In the genomic region with DNA sequence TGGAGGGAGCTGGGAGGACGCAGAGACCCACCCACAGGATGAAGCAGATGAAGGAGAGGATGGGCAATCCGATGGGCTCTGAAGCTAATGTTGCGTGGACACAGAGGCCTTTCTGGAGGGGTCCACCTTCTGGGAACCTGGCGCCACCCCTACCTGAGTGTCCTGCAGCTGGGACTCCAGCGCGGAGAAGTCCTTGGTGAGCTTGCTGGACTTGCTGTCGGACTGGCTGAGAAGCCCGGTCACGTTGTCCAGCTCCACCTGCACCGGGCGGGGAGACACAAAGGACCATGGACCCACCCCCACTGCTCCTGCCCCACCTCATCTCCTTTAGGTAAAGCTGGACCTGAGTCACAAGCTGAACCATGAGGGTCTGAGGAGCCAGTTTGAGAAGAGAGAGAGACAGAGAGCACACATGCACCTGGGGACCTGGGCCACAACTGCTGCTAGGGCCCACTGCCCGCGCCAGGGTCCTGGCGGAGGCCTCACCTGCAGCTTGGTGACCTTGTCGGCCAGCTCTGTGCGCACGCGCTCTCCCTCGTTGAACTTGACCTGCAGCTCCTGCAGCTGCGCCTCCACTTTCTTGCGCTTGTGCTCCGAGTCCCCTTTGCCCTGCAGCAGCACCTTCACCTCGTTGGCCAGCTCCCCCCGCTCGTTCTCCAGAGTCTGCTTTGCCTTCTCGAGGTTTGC, we compare ENCODE assay signal across 15 cellular contexts. TPM values are rescaled to one million over a fixed set of nuclear protein-coding genes. Genes with fewer than 3 reads are reported as not detected.
DNase-seq lines count a peak whose midpoint lies in the region; ATAC-seq and TF ChIP-seq lines count a peak whose summit lies in the region.
"Had no signal": no experiment of that assay in that cellular context is flagged by ENCODE, and none has a peak within 500 bp of the region (broad histone marks: within the 10 kb centered on the region; RNA-seq: fewer than 3 reads in every experiment).

No MANE protein-coding gene starts in this region.

- peaks cover 76% of the 10 kb centered on the region for H3K36me3 ChIP-seq in PC-3 (ENCODE audit: low read depth, low read length)

- POLR2A ChIA-PET in PC-3 (lab: Charles Lee; ENCODE audit: unreplicated experiment) = no interaction called here

- WGBS in right cardiac atrium = 90% methylated on average over 26 of the region's 26 CpGs

- no peak overlapping the region for H2AFZ ChIP-seq in PC-3 (ENCODE audit: low read length)

- CTCF ChIA-PET in PC-3 (lab: Charles Lee) = no interaction called here

- no peak for ATAC-seq in activated naive CD8-positive, alpha-beta T cell treated with anti-CD3 and anti-CD28 coated beads, Interleukin-2, amount 50 U/mL, for 24 hours
- ATAC-seq in PC-3 (no peak), right cardiac atrium (no peak)
- ATAC-seq in stimulated activated naive B cell treated with anti-CD40 and anti-IgM and Interleukin-4, amounts not matched to agents 10 μg/mL and 1 μg/mL and 100 μg/mL, for 72 hours (replicated peaks) = no peak
- ATAC-seq: gastrocnemius medialis had no signal

- no peak overlapping the region for H3K4me2 ChIP-seq in PC-3 (ENCODE audit: low read length)

- H3K4me3 ChIP-seq in PC-3 (ENCODE audit: low read length) (no peak overlapping the region), right cardiac atrium (ENCODE audit: low read length) (no peak overlapping the region)
- H3K4me3 ChIP-seq: gastrocnemius medialis had no signal

- no peaks in the 10 kb centered on the region for H3K27me3 Mint-ChIP-seq in activated naive CD8-positive, alpha-beta T cell treated with anti-CD3 and anti-CD28 coated beads, Interleukin-2, amount 50 U/mL, for 24 hours
- no peaks in the 10 kb centered on the region for H3K27me3 Mint-ChIP-seq in activated naive CD8-positive, alpha-beta T cell treated with anti-CD3 and anti-CD28 coated beads for 36 hours
- no peaks in the 10 kb centered on the region for H3K27me3 Mint-ChIP-seq in stimulated activated naive B cell treated with anti-CD40 and anti-IgM and Interleukin-4, amounts not matched to agents 10 μg/mL and 1 μg/mL and 100 μg/mL, for 72 hours

- no peaks in the 10 kb centered on the region for H3K9me2 ChIP-seq in PC-3 (replicated peaks; ENCODE audit: low read length)

- H3K27me3 ChIP-seq in PC-3 (ENCODE audit: low read length) = no peaks in the 10 kb centered on the region
- no peaks in the 10 kb centered on the region for H3K27me3 ChIP-seq in right cardiac atrium (ENCODE audit: control insufficient read depth, insufficient read depth)
- H3K27me3 ChIP-seq: gastrocnemius medialis had no signal

- H4K20me1 ChIP-seq in PC-3 (ENCODE audit: low read length) = no peaks in the 10 kb centered on the region

- H3K79me2 ChIP-seq in PC-3 (ENCODE audit: low read length) = no peaks in the 10 kb centered on the region

- H3K9me3 Mint-ChIP-seq in activated naive CD8-positive, alpha-beta T cell treated with anti-CD3 and anti-CD28 coated beads, Interleukin-2, amount 50 U/mL, for 24 hours = no peaks in the 10 kb centered on the region
- H3K9me3 Mint-ChIP-seq in activated naive CD8-positive, alpha-beta T cell treated with anti-CD3 and anti-CD28 coated beads for 36 hours = peaks cover 5% of the 10 kb centered on the region
- H3K9me3 Mint-ChIP-seq in stimulated activated naive B cell treated with anti-CD40 and anti-IgM and Interleukin-4, amounts not matched to agents 10 μg/mL and 1 μg/mL and 100 μg/mL, for 72 hours = no peaks in the 10 kb centered on the region

- H3K4me1 ChIP-seq in PC-3 (ENCODE audit: insufficient read depth, low read length) = no peaks in the 10 kb centered on the region
- no peaks in the 10 kb centered on the region for H3K4me1 ChIP-seq in right cardiac atrium (ENCODE audit: control insufficient read depth, insufficient read depth, low read length)
- H3K4me1 ChIP-seq: gastrocnemius medialis had no signal

- peaks cover 27% of the 10 kb centered on the region for H3K4me1 Mint-ChIP-seq in activated naive CD8-positive, alpha-beta T cell treated with anti-CD3 and anti-CD28 coated beads, Interleukin-2, amount 50 U/mL, for 24 hours
- H3K4me1 Mint-ChIP-seq in activated naive CD8-positive, alpha-beta T cell treated with anti-CD3 and anti-CD28 coated beads for 36 hours = peaks cover 13% of the 10 kb centered on the region
- peaks cover 8 to 20% of the 10 kb centered on the region in 2 donors for H3K4me1 Mint-ChIP-seq in stimulated activated naive B cell treated with anti-CD40 and anti-IgM and Interleukin-4, amounts not matched to agents 10 μg/mL and 1 μg/mL and 100 μg/mL, for 72 hours

- H3K9me3 ChIP-seq in PC-3 (ENCODE audit: low read length) (no peaks in the 10 kb centered on the region), right cardiac atrium (ENCODE audit: control insufficient read depth, low read length) (no peaks in the 10 kb centered on the region)
- H3K9me3 ChIP-seq: gastrocnemius medialis had no signal

- H3K27ac ChIP-seq in PC-3 (ENCODE audit: low read length) = no peak overlapping the region
- H3K27ac ChIP-seq in right cardiac atrium (ENCODE audit: low read length) = no peak overlapping the region
- H3K27ac ChIP-seq: gastrocnemius medialis, HL-60 had no signal

- no peak overlapping the region for H3K9ac ChIP-seq in PC-3 (ENCODE audit: low read length)

- H3K27ac Mint-ChIP-seq in activated naive CD8-positive, alpha-beta T cell treated with anti-CD3 and anti-CD28 coated beads, Interleukin-2, amount 50 U/mL, for 24 hours = peak overlapping the region; percentile 39
- no peak overlapping the region for H3K27ac Mint-ChIP-seq in activated naive CD8-positive, alpha-beta T cell treated with anti-CD3 and anti-CD28 coated beads for 36 hours
- H3K27ac Mint-ChIP-seq in stimulated activated naive B cell treated with anti-CD40 and anti-IgM and Interleukin-4, amounts not matched to agents 10 μg/mL and 1 μg/mL and 100 μg/mL, for 72 hours = peak overlapping the region; percentile 79

- intact Hi-C loops in PC-3 (cut with micrococcal nuclease) = no loop called here
- intact Hi-C loops in right cardiac atrium (cut with DNase I) = no loop called here

- H3K4me3 Mint-ChIP-seq in activated naive CD8-positive, alpha-beta T cell treated with anti-CD3 and anti-CD28 coated beads, Interleukin-2, amount 50 U/mL, for 24 hours = no peak overlapping the region
- no peak overlapping the region for H3K4me3 Mint-ChIP-seq in activated naive CD8-positive, alpha-beta T cell treated with anti-CD3 and anti-CD28 coated beads for 36 hours
- no peak overlapping the region for H3K4me3 Mint-ChIP-seq in stimulated activated naive B cell treated with anti-CD40 and anti-IgM and Interleukin-4, amounts not matched to agents 10 μg/mL and 1 μg/mL and 100 μg/mL, for 72 hours

- no peak for TF ChIP-seq CTCF in PC-3 (conservative IDR thresholded peaks at IDR 0.05; ENCODE audit: low read depth, low read length)

- TSS peak; percentile 62 for BruUV-seq in PC-3 (replicated peaks; lab: Mats Ljungman, UMichigan)

- H3F3A ChIP-seq in PC-3 (ENCODE audit: low read length, unreplicated experiment) = no peaks in the 10 kb centered on the region

- DNase-seq in activated naive CD8-positive, alpha-beta T cell treated with anti-CD3 and anti-CD28 coated beads, Interleukin-2, amount 50 U/mL, for 24 hours = no peak
- DNase-seq in activated naive CD8-positive, alpha-beta T cell treated with anti-CD3 and anti-CD28 coated beads for 36 hours = no peak
- no peak for DNase-seq in PC-3
- DNase-seq in right cardiac atrium = peak in 2 of 3 donors; percentile 38 to 58
- DNase-seq in stimulated activated naive B cell treated with anti-CD40 and anti-IgM and Interleukin-4, amounts not matched to agents 10 μg/mL and 1 μg/mL and 100 μg/mL, for 72 hours = no peak
- no peak for DNase-seq in NCI-H524 treated with DMSO at 0.1 percent for 48 hours (lab: John Stamatoyannopoulos, UW)
- no peak for DNase-seq in 8988T
- DNase-seq: activated CD4-positive, alpha-beta T cell treated with anti-CD3 and anti-CD28 coated beads, Interleukin-2, amount 50 U/mL, for 4 hours; caudate nucleus; gastrocnemius medialis; KG1; NCI-H187 treated with DMSO at 0.1 percent for 48 hours; NCI-H345; NK-92 treated with Interleukin-12 subunit alpha and Interleukin-12 subunit beta, amount 100 ng/mL, for 24 hours had no signal

- peaks cover 81% of the 10 kb centered on the region for H3K36me3 Mint-ChIP-seq in activated naive CD8-positive, alpha-beta T cell treated with anti-CD3 and anti-CD28 coated beads, Interleukin-2, amount 50 U/mL, for 24 hours (ENCODE audit: low read depth)
- peaks cover 75% of the 10 kb centered on the region for H3K36me3 Mint-ChIP-seq in activated naive CD8-positive, alpha-beta T cell treated with anti-CD3 and anti-CD28 coated beads for 36 hours
- peaks cover 67 to 75% of the 10 kb centered on the region in 2 donors for H3K36me3 Mint-ChIP-seq in stimulated activated naive B cell treated with anti-CD40 and anti-IgM and Interleukin-4, amounts not matched to agents 10 μg/mL and 1 μg/mL and 100 μg/mL, for 72 hours

RNA-seq across cellular contexts. Expression of a gene that starts 40.8 kb away (rescaled TPM):
- total RNA-seq in activated naive CD8-positive, alpha-beta T cell treated with anti-CD3 and anti-CD28 coated beads for 36 hours = 10 to 100 TPM; 17.6 to 19.3 TPM
- total RNA-seq in PC-3 (2014; rRNA removed) (0.52 TPM in 1 of 2 replicates, not detected in the other), right cardiac atrium (10 to 100 TPM; 14.0 to 29.8 (median 16.9) TPM)
- 13.6 TPM for polyA plus RNA-seq in right cardiac atrium

RNA-seq across cellular contexts. Expression of a gene that starts 54.4 kb away (rescaled TPM):
- 10 to 100 TPM; 54.3 to 57.0 TPM for total RNA-seq in activated naive CD8-positive, alpha-beta T cell treated with anti-CD3 and anti-CD28 coated beads for 36 hours
- 9.7 and 15.7 TPM in 2 replicates for total RNA-seq in PC-3 (2014; rRNA removed)
- 10 to 100 TPM; 39.9 to 54.8 (median 42.9) TPM for total RNA-seq in right cardiac atrium
- polyA plus RNA-seq in right cardiac atrium = 29.1 TPM

Comparison
In these comparisons a context has a peak if more than half of its experiments do, and no peak if none do; other contexts are left out.
1. DNase-seq: peak in right cardiac atrium (2 of 3); none in activated naive CD8-positive, alpha-beta T cell treated with anti-CD3 and anti-CD28 coated beads, Interleukin-2, amount 50 U/mL, for 24 hours (single experiment), activated naive CD8-positive, alpha-beta T cell treated with anti-CD3 and anti-CD28 coated beads for 36 hours (single experiment), PC-3 (single experiment), stimulated activated naive B cell treated with anti-CD40 and anti-IgM and Interleukin-4, amounts not matched to agents 10 μg/mL and 1 μg/mL and 100 μg/mL, for 72 hours (single experiment), NCI-H524 treated with DMSO at 0.1 percent for 48 hours (single experiment) and 8988T (single experiment).